Comparison of ENCODE assay signal across 8 cellular contexts in genomic region chrX:133838761-133839676, GRCh38.
A peak's percentile ranks its signal among the peaks of the same experiment; 100 is the strongest.
DNase-seq lines count a peak whose midpoint lies in the region; ATAC-seq and TF ChIP-seq lines count a peak whose summit lies in the region.

No MANE protein-coding gene starts in this region.

- no peak overlapping the region for H3K4me3 ChIP-seq in GM12875 (ENCODE audit: low read depth, low read length)
- no peak overlapping the region for H3K4me3 ChIP-seq in colonic mucosa

- H3K27me3 ChIP-seq in colonic mucosa = no peaks in the 10 kb centered on the region

- DNase-seq in CD1c-positive myeloid dendritic cell (ENCODE audit: extremely low spot score) = peak; percentile 31
- DNase-seq in RPMI7951 (ENCODE audit: low read depth) = peak; percentile 1
- peak; percentile 50 for DNase-seq in colonic mucosa
- peak; percentile 31 for DNase-seq in midbrain (lab: John Stamatoyannopoulos, UW)

- ATAC-seq in HG02759 (IDR thresholded peaks at IDR 0.05; ENCODE audit: unreplicated experiment) = no peak
- no peak for ATAC-seq in GM18868 (IDR thresholded peaks at IDR 0.05; ENCODE audit: unreplicated experiment)
- ATAC-seq in GM19467 (IDR thresholded peaks at IDR 0.05; ENCODE audit: unreplicated experiment) = no peak

- H3K4me1 ChIP-seq in colonic mucosa = no peaks in the 10 kb centered on the region

- H3K9me3 ChIP-seq in colonic mucosa = no peaks in the 10 kb centered on the region

- intact Hi-C loops in colonic mucosa (cut with DNase I) = loop anchor here (5.0 kb wide), 1 partner anchor 47 kb away; no protein-coding TSS in a partner anchor

- no peak overlapping the region for H3K27ac ChIP-seq in colonic mucosa

- H3K9ac ChIP-seq in colonic mucosa (ENCODE audit: low read depth in 2 of 2, low read length in 2 of 2) = no peak overlapping the region

- TF ChIP-seq CTCF in GM12875 (IDR thresholded peaks at IDR 0.05; ENCODE audit: borderline replicate concordance, insufficient read depth, low read depth, low read length) (peak; percentile 56; the same call in 1 of the 2 replicates), colonic mucosa (IDR thresholded peaks at IDR 0.05) (peak; percentile 56)

- no peaks in the 10 kb centered on the region for H3K36me3 ChIP-seq in colonic mucosa
